ENCODE assay signal across 7 cellular contexts in genomic region chr12:6905414-6906040, GRCh38. TPM values are rescaled to one million over a fixed set of nuclear protein-coding genes. Genes with fewer than 3 reads are reported as not detected.
DNase-seq lines count a peak whose midpoint lies in the region; ATAC-seq and TF ChIP-seq lines count a peak whose summit lies in the region.

No MANE protein-coding gene starts in this region.

- no peak for TF ChIP-seq CTCF in H9 (conservative IDR thresholded peaks at IDR 0.05)
- no peak for TF ChIP-seq CTCF in thoracic aorta (IDR thresholded peaks at IDR 0.05)
- TF ChIP-seq CTCF in progenitor cell of endocrine pancreas (IDR thresholded peaks at IDR 0.05; ENCODE audit: unreplicated experiment), result no peak

- no peak overlapping the region for H3K27ac Mint-ChIP-seq in H9
- H3K27ac Mint-ChIP-seq in progenitor cell of endocrine pancreas, result no peak overlapping the region

- peak overlapping the region; percentile 93 for H3K4me3 ChIP-seq in adipocyte (ENCODE audit: low read length)
- peak overlapping the region; percentile 75 for H3K4me3 ChIP-seq in iPS-20b (ENCODE audit: low read length)
- H3K4me3 ChIP-seq in thoracic aorta, result peak overlapping the region; percentile 100

- H3K23me2 ChIP-seq in H9 (ENCODE audit: insufficient read length, low read depth, low read length, poor library complexity, severe bottlenecking), result peaks cover 3% of the 10 kb centered on the region

- no peak overlapping the region for H2AK5ac ChIP-seq in H9 (ENCODE audit: insufficient read length, low read length)

- no peaks in the 10 kb centered on the region for H3K79me1 ChIP-seq in H9 (ENCODE audit: insufficient read depth, low read depth, low read length, poor library complexity, severe bottlenecking)

- peak overlapping the region; percentile 63 for H3T11ph ChIP-seq in H9 (ENCODE audit: low read length)

- H3K9ac ChIP-seq in H9 (ENCODE audit: extremely low read depth, insufficient read length, low read length) (no peak overlapping the region), adipocyte (ENCODE audit: low read length) (peak overlapping the region; percentile 83), iPS-20b (ENCODE audit: low read depth, low read length) (peak overlapping the region; percentile 73; the same call in 1 of the 2 replicates)

- H3K4me3 Mint-ChIP-seq in H9, result no peak overlapping the region
- H3K4me3 Mint-ChIP-seq in progenitor cell of endocrine pancreas (ENCODE audit: low read depth), result no peak overlapping the region

- H2BK15ac ChIP-seq in H9 (ENCODE audit: low read depth, low read length), result no peak overlapping the region; the same call in 1 of the 2 replicates

- H3K36me3 ChIP-seq in adipocyte (ENCODE audit: control insufficient read depth, insufficient read depth, low read length, severe bottlenecking) (no peaks in the 10 kb centered on the region), iPS-20b (ENCODE audit: insufficient read depth, low read depth, low read length) (no peaks in the 10 kb centered on the region), thoracic aorta (peaks cover 4% of the 10 kb centered on the region)

- H3K27me3 ChIP-seq in H9 (ENCODE audit: insufficient read depth, low read length) (no peaks in the 10 kb centered on the region; the same call in 1 of the 2 replicates), adipocyte (replicated peaks; ENCODE audit: control insufficient read depth, insufficient read depth, low read length) (no peaks in the 10 kb centered on the region), iPS-20b (ENCODE audit: insufficient read depth, low read length) (peaks cover 14% of the 10 kb centered on the region), thoracic aorta (replicated peaks; ENCODE audit: insufficient read depth) (no peaks in the 10 kb centered on the region)

- H3K4me1 Mint-ChIP-seq in H9, result peaks cover 4 to 8% of the 10 kb centered on the region in 2 experiments
- H3K4me1 Mint-ChIP-seq in progenitor cell of endocrine pancreas (ENCODE audit: low read depth), result peaks cover 9% of the 10 kb centered on the region

- H3K9me3 Mint-ChIP-seq in H9, result no peaks in the 10 kb centered on the region
- H3K9me3 Mint-ChIP-seq in progenitor cell of endocrine pancreas (ENCODE audit: low read depth), result no peaks in the 10 kb centered on the region

- peak overlapping the region; percentile 92 for H2BK12ac ChIP-seq in H9 (ENCODE audit: insufficient read length, low read depth, low read length)

- H3K9me3 ChIP-seq in H9 (ENCODE audit: control insufficient read depth, low read depth, low read length) (no peaks in the 10 kb centered on the region), adipocyte (ENCODE audit: control insufficient read depth, low read length) (no peaks in the 10 kb centered on the region), iPS-20b (ENCODE audit: insufficient read depth, low read depth, low read length) (no peaks in the 10 kb centered on the region), thoracic aorta (no peaks in the 10 kb centered on the region)

- H3K4ac ChIP-seq in H9 (ENCODE audit: low read depth, low read length), result peak overlapping the region; percentile 52

- H3K4me2 ChIP-seq in H9 (ENCODE audit: insufficient read depth, insufficient read length, low read length), result peak overlapping the region; percentile 81

- H3K27ac ChIP-seq in H9 (ENCODE audit: insufficient read length, low read depth, low read length), result no peak overlapping the region
- H3K27ac ChIP-seq in iPS-20b (ENCODE audit: low read length), result no peak overlapping the region
- peak overlapping the region in 1 of 2 donors; percentile 96 for H3K27ac ChIP-seq in thoracic aorta

- no peak overlapping the region for H2AFZ ChIP-seq in H9 (ENCODE audit: low read length)

- H3K27me3 Mint-ChIP-seq in H9 (ENCODE audit: low read depth), result peaks cover 8% of the 10 kb centered on the region
- no peaks in the 10 kb centered on the region for H3K27me3 Mint-ChIP-seq in progenitor cell of endocrine pancreas

- H3K56ac ChIP-seq in H9 (ENCODE audit: insufficient read length, low read depth, low read length), result no peak overlapping the region

- peak overlapping the region; percentile 91 for H4K91ac ChIP-seq in H9 (ENCODE audit: insufficient read length, low read depth, low read length)

- peak overlapping the region; percentile 98 for H3K14ac ChIP-seq in H9 (ENCODE audit: insufficient read depth, low read length)

- no peak overlapping the region for H2BK5ac ChIP-seq in H9 (ENCODE audit: insufficient read length, low read length)

- DNase-seq in H9 (no peak), adipocyte (ENCODE audit: low read depth) (no peak), thoracic aorta (ENCODE audit: low spot score) (no peak), progenitor cell of endocrine pancreas (ENCODE audit: low spot score, unreplicated experiment) (no peak), cerebellar nuclear complex (lab: John Stamatoyannopoulos, UW) (no peak)

- H3K36me3 Mint-ChIP-seq in H9 (ENCODE audit: insufficient read depth in 1 of 3, low read depth in 3 of 3) (no peaks in the 10 kb centered on the region), progenitor cell of endocrine pancreas (ENCODE audit: insufficient read depth) (no peaks in the 10 kb centered on the region)

- no peaks in the 10 kb centered on the region for H4K20me1 ChIP-seq in H9 (ENCODE audit: control insufficient read depth, insufficient read depth, insufficient read length)

- no peaks in the 10 kb centered on the region; the same call in 1 of the 2 replicates for H3K4me1 ChIP-seq in H9 (ENCODE audit: insufficient read depth, low read length)
- H3K4me1 ChIP-seq in adipocyte (ENCODE audit: control insufficient read depth, insufficient read depth, low read length), result peaks cover 11% of the 10 kb centered on the region
- H3K4me1 ChIP-seq in iPS-20b (ENCODE audit: insufficient read depth, low read length), result peaks cover 5% of the 10 kb centered on the region; the same call in 1 of the 2 replicates
- peaks cover 5 to 12% of the 10 kb centered on the region in 2 donors for H3K4me1 ChIP-seq in thoracic aorta (ENCODE audit: control insufficient read depth in 1 of 2, low read depth in 2 of 2)

- H4K5ac ChIP-seq in H9 (ENCODE audit: insufficient read length, low read depth, low read length), result no peak overlapping the region

- H2BK120ac ChIP-seq in H9 (ENCODE audit: low read depth, low read length, poor library complexity, severe bottlenecking), result peak overlapping the region; percentile 94

- no peak for ATAC-seq in thoracic aorta (ENCODE audit: insufficient number of reproducible peaks, low FRiP score, low read depth)
- ATAC-seq in HG02970 (IDR thresholded peaks at IDR 0.05; ENCODE audit: low FRiP score, unreplicated experiment), result no peak

- no peak overlapping the region for H2BK20ac ChIP-seq in H9 (ENCODE audit: low read depth, low read length, poor library complexity, severe bottlenecking)

- H3K18ac ChIP-seq in H9 (ENCODE audit: insufficient read length, low read depth, low read length), result peak overlapping the region; percentile 95

- no peaks in the 10 kb centered on the region for H3K79me2 ChIP-seq in H9 (ENCODE audit: insufficient read depth, low read length)

- no peak overlapping the region for H3K23ac ChIP-seq in H9 (ENCODE audit: insufficient read length, low read depth, low read length)

- H4K8ac ChIP-seq in H9 (replicated peaks; ENCODE audit: insufficient read length, low read depth, low read length), result no peak overlapping the region

- no CpG with 5 or more reads among the region's 5 CpGs for WGBS in H9 (ENCODE audit: extremely low coverage, insufficient read length, low lambda C conversion rate)

RNA-seq across cellular contexts. Expression of gene LRRC23, which starts 0.9 kb away (rescaled TPM):
- total RNA-seq in H9 (2021) (2.1 and 2.6 TPM in 2 replicates), thoracic aorta (1 to 10 TPM; 8.5 TPM), progenitor cell of endocrine pancreas (20.7 and 21.5 TPM in 2 replicates)

RNA-seq across cellular contexts. Expression of gene ENO2, which starts 8.9 kb away (rescaled TPM):
- 165 and 166 TPM in 2 replicates for total RNA-seq in H9 (2021)
- 10 to 100 TPM; 53.6 to 57.9 TPM for total RNA-seq in thoracic aorta
- 77.9 and 79.0 TPM in 2 replicates for total RNA-seq in progenitor cell of endocrine pancreas

RNA-seq across cellular contexts. Expression of gene ATN1, which starts 22.2 kb away (rescaled TPM):
- 97.9 and 103 TPM in 2 replicates for total RNA-seq in H9 (2021)
- 100 to 1,000 TPM; 109 to 163 TPM for total RNA-seq in thoracic aorta
- total RNA-seq in progenitor cell of endocrine pancreas, result 226 and 250 TPM in 2 replicates

RNA-seq across cellular contexts. Expression of gene SPSB2, which starts 32.4 kb away (rescaled TPM):
- total RNA-seq in H9 (2021) (13.7 and 16.3 TPM in 2 replicates), thoracic aorta (10 to 100 TPM in 1 of 2 donors, 1 to 10 TPM in 1; 9.2 to 19.1 TPM), progenitor cell of endocrine pancreas (11.7 and 15.7 TPM in 2 replicates)

RNA-seq across cellular contexts. Expression of gene RNU7-1, which starts 38.1 kb away (rescaled TPM):
- not detected in 2 replicates for total RNA-seq in H9 (2021)
- total RNA-seq in thoracic aorta, result not detected
- total RNA-seq in progenitor cell of endocrine pancreas, result not detected in 2 replicates
